ENCODE assay signal across 8 cellular contexts in genomic region chr14:34873591-34874385, GRCh38. TPM values are rescaled to one million over a fixed set of nuclear protein-coding genes. Genes with fewer than 3 reads are reported as not detected.
DNase-seq lines count a peak whose midpoint lies in the region; ATAC-seq and TF ChIP-seq lines count a peak whose summit lies in the region.

No MANE protein-coding gene starts in this region.

- H3K36me3 ChIP-seq in BJ (ENCODE audit: control insufficient read depth, insufficient read depth, low read length) (no peaks in the 10 kb centered on the region; the same call in 1 of the 2 replicates), duodenal mucosa (ENCODE audit: control insufficient read depth in 1 of 2, insufficient read depth in 2 of 2, low read length in 2 of 2) (peaks cover 0 to 11% of the 10 kb centered on the region in 2 donors), lung (ENCODE audit: control insufficient read depth in 2 of 2, insufficient read depth in 2 of 2, low read length in 2 of 2) (no peaks in the 10 kb centered on the region)

- WGBS in lung, 2 donors: 0% methylated on average over 57 to 81 of the region's 81 CpGs

- no peaks in the 10 kb centered on the region for H3K27me3 Mint-ChIP-seq in activated CD4-positive, alpha-beta memory T cell treated with anti-CD3 and anti-CD28 coated beads, Interleukin-2, amount 10 ng/mL, durations not matched to agents 7 days and 5 days

- H3K27me3 ChIP-seq in BJ (ENCODE audit: control insufficient read depth, insufficient read depth, low read length): no peaks in the 10 kb centered on the region
- no peaks in the 10 kb centered on the region for H3K27me3 ChIP-seq in duodenal mucosa (ENCODE audit: control insufficient read depth in 1 of 2, insufficient read depth in 2 of 2, low read length in 2 of 2)
- H3K27me3 ChIP-seq in lung (ENCODE audit: control insufficient read depth, insufficient read depth): no peaks in the 10 kb centered on the region

- H3K4me1 ChIP-seq in duodenal mucosa (ENCODE audit: control insufficient read depth in 1 of 2, insufficient read depth in 2 of 2, low read length in 2 of 2): peaks cover 6 to 9% of the 10 kb centered on the region in 2 donors
- H3K4me1 ChIP-seq in lung (ENCODE audit: control insufficient read depth in 2 of 2, insufficient read depth in 2 of 2, low read length in 2 of 2): peaks cover 0 to 3% of the 10 kb centered on the region in 2 donors

- DNase-seq in BJ (ENCODE audit: low read depth) (no peak), NCI-H748 treated with DMSO at 0.1 percent for 48 hours (lab: John Stamatoyannopoulos, UW) (peak; percentile 53), lung (ENCODE audit: low spot score) (peak; percentile 88)
- DNase-seq in activated CD4-positive, alpha-beta memory T cell treated with anti-CD3 and anti-CD28 coated beads, Interleukin-2, amount 10 ng/mL, durations not matched to agents 7 days and 5 days: peak; percentile 86
- peak; percentile 72 for DNase-seq in stimulated activated CD8-positive, alpha-beta memory T cell treated with anti-CD3 and anti-CD28 coated beads, Interleukin-12 subunit alpha, Interleukin-12 subunit beta, amount 100 ng/mL, for 1 hour (ENCODE audit: low read depth)

- peaks cover 48% of the 10 kb centered on the region for H3K4me1 Mint-ChIP-seq in activated CD4-positive, alpha-beta memory T cell treated with anti-CD3 and anti-CD28 coated beads, Interleukin-2, amount 10 ng/mL, durations not matched to agents 7 days and 5 days

- H3K4me3 ChIP-seq in BJ (ENCODE audit: low read depth, low read length) (peak overlapping the region; percentile 90), duodenal mucosa (ENCODE audit: low read depth in 1 of 2, low read length in 2 of 2) (peak overlapping the region; percentile 84 to 88), lung (peak overlapping the region; percentile 97)

- CTCF ChIA-PET in BJ (lab: Yijun Ruan, JAX): interaction anchor here (0.5 to 1.1 kb wide), 3 partner anchors 17 to 201 kb away, joined by 3 read pairs; no protein-coding TSS in a partner anchor
- CTCF ChIA-PET in activated CD4-positive, alpha-beta memory T cell treated with anti-CD3 and anti-CD28 coated beads, Interleukin-2, amount 10 ng/mL, durations not matched to agents 7 days and 5 days (lab: Charles Lee): no interaction called here

- no peak for TF ChIP-seq CTCF in BJ (IDR thresholded peaks at IDR 0.05; ENCODE audit: insufficient read depth, low read depth, low read length)
- TF ChIP-seq CTCF in lung (IDR thresholded peaks at IDR 0.05; ENCODE audit: control extremely low read depth, extremely low read depth): no peak

- no peaks in the 10 kb centered on the region for H3K9me3 ChIP-seq in duodenal mucosa (ENCODE audit: control insufficient read depth in 1 of 2, low read length in 2 of 2)
- H3K9me3 ChIP-seq in lung (ENCODE audit: control insufficient read depth in 2 of 2, insufficient read depth in 1 of 2, low read length in 1 of 2): no peaks in the 10 kb centered on the region

- POLR2A ChIA-PET in BJ (lab: Charles Lee): no interaction called here
- POLR2A ChIA-PET in activated CD4-positive, alpha-beta memory T cell treated with anti-CD3 and anti-CD28 coated beads, Interleukin-2, amount 10 ng/mL, durations not matched to agents 7 days and 5 days (lab: Charles Lee): interaction anchor here (0.6 to 3.7 kb wide), 23 partner anchors 10 to 531 kb away, joined by 3 to 93 read pairs (median 5); partner anchors contain the start of genes FAM177A1, NFKBIA, PPP2R3C and SNX6

- H3K9ac ChIP-seq in duodenal mucosa (ENCODE audit: low read depth in 1 of 2, low read length in 2 of 2): peak overlapping the region; percentile 91 to 96

- H3K27ac Mint-ChIP-seq in activated CD4-positive, alpha-beta memory T cell treated with anti-CD3 and anti-CD28 coated beads, Interleukin-2, amount 10 ng/mL, durations not matched to agents 7 days and 5 days: peak overlapping the region; percentile 92

- H3K36me3 Mint-ChIP-seq in activated CD4-positive, alpha-beta memory T cell treated with anti-CD3 and anti-CD28 coated beads, Interleukin-2, amount 10 ng/mL, durations not matched to agents 7 days and 5 days (ENCODE audit: low read depth): peaks cover 40% of the 10 kb centered on the region

- H3K27ac ChIP-seq in duodenal mucosa (ENCODE audit: low read depth, low read length) (peak overlapping the region; percentile 99), lung (ENCODE audit: low read depth in 1 of 2, low read length in 1 of 2) (peak overlapping the region; percentile 96 to 99)

- H3K9me3 Mint-ChIP-seq in activated CD4-positive, alpha-beta memory T cell treated with anti-CD3 and anti-CD28 coated beads, Interleukin-2, amount 10 ng/mL, durations not matched to agents 7 days and 5 days: no peaks in the 10 kb centered on the region

- peak overlapping the region; percentile 82 for H3K4me3 Mint-ChIP-seq in activated CD4-positive, alpha-beta memory T cell treated with anti-CD3 and anti-CD28 coated beads, Interleukin-2, amount 10 ng/mL, durations not matched to agents 7 days and 5 days

- ATAC-seq in GM19025 (IDR thresholded peaks at IDR 0.05; ENCODE audit: low read depth, unreplicated experiment) (peak; percentile 62), HG03175 (IDR thresholded peaks at IDR 0.05; ENCODE audit: unreplicated experiment) (peak; percentile 53), lung (ENCODE audit: insufficient read depth, low FRiP score) (peak; percentile 78)

RNA-seq across cellular contexts. Expression of gene BAZ1A, which starts 1.4 kb away (rescaled TPM):
- 8.9 and 20.9 TPM in 2 replicates for polyA plus RNA-seq in BJ (2011; rRNA removed)
- 9.4 and 11.4 TPM in 2 replicates for polyA minus RNA-seq in BJ (2011; rRNA and poly(A)+ RNA removed)
- total RNA-seq in activated CD4-positive, alpha-beta memory T cell treated with anti-CD3 and anti-CD28 coated beads, Interleukin-2, amount 10 ng/mL, durations not matched to agents 7 days and 5 days: 10 to 100 TPM; 49.8 to 53.1 TPM
- total RNA-seq in lung: 10 to 100 TPM; 25.6 to 52.4 TPM
- 10 to 100 TPM; 17.2 to 38.5 TPM for polyA plus RNA-seq in lung
